8 cellular contexts compared by ENCODE assay signal in the genomic region with DNA sequence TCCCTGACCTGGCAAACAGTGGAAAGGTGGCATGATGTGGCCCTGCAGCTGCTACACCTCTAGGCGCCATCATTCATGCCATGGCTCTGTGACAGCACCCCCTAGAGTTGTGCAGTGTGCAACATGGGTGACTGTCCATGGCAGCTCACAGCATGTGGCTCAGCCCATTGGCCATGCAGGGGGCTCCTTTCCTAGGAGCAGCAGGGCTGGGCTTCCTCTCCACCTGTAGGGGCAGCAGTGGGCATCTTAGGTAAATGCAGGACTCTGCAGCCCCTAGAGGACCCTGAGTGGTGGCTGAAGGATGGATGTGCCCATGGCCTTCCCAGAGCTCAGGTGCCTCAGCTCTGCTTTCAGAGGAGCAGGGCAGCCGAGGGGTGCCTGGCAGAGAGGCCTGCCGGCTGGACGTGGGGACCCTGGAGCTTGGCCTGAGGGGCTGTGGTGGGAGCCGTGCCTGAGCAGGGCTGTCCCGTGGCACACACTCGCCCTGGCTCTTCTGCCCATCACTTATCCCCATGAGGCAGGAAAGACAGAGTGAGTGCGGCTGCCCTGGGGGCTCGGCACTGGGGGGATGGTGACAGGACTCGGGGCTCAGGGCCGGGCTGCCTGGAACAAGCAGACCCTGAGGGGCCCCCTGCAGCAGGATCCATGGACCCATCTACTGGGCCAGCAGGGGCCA. TPM values are rescaled to one million over a fixed set of nuclear protein-coding genes. Genes with fewer than 3 reads are reported as not detected.
DNase-seq lines count a peak whose midpoint lies in the region; ATAC-seq, FAIRE-seq and TF ChIP-seq lines count a peak whose summit lies in the region.

No MANE protein-coding gene starts in this region.

- no peak for TF ChIP-seq POLR2A in K562 (conservative IDR thresholded peaks at IDR 0.05)

- DNase-seq in K562 (ENCODE audit: extremely low read depth in 1 of 4, low spot score in 3 of 4), result peak; percentile 44 to 54 (median 50)
- DNase-seq in NCI-H187 treated with DMSO at 0.1 percent for 48 hours (lab: John Stamatoyannopoulos, UW), result no peak
- DNase-seq in pancreas, result no peak
- DNase-seq in GM13976 (ENCODE audit: low spot score), result no peak

- H3K27ac ChIP-seq in DOHH2 (ENCODE audit: low read depth, low read length) (no peak overlapping the region), K562 (ENCODE audit: extremely low read depth, low read depth, low read length) (no peak overlapping the region), pancreas (no peak overlapping the region)

- H3K36me3 ChIP-seq in DOHH2 (ENCODE audit: control insufficient read depth, low read length), result no peaks in the 10 kb centered on the region
- H3K36me3 ChIP-seq in K562 (ENCODE audit: control insufficient read depth, insufficient read depth, low read length), result no peaks in the 10 kb centered on the region
- no peaks in the 10 kb centered on the region for H3K36me3 ChIP-seq in mucosa of stomach (ENCODE audit: control insufficient read depth, insufficient read depth, low read length)
- no peaks in the 10 kb centered on the region for H3K36me3 ChIP-seq in pancreas

- no peaks in the 10 kb centered on the region for H3K9me2 ChIP-seq in DOHH2 (replicated peaks; ENCODE audit: control insufficient read depth, low read length)

- no peaks in the 10 kb centered on the region for H3K27me3 ChIP-seq in DOHH2 (ENCODE audit: control insufficient read depth, low read length)
- no peaks in the 10 kb centered on the region for H3K27me3 ChIP-seq in K562 (ENCODE audit: control insufficient read depth in 2 of 2, insufficient read depth in 2 of 2, low read length in 2 of 2)
- H3K27me3 ChIP-seq in mucosa of stomach (ENCODE audit: control insufficient read depth, insufficient read depth, low read length), result no peaks in the 10 kb centered on the region
- no peaks in the 10 kb centered on the region for H3K27me3 ChIP-seq in pancreas

- H3K9ac ChIP-seq in K562 (ENCODE audit: insufficient read depth in 1 of 2, low read depth in 2 of 2, low read length in 2 of 2), result peak overlapping the region in 1 of 2 experiments; percentile 17; a peak in 2 of 4 replicates
- H3K9ac ChIP-seq in mucosa of stomach (ENCODE audit: low read length), result peak overlapping the region; percentile 69

- H3K79me2 ChIP-seq in DOHH2 (ENCODE audit: control insufficient read depth, low read length) (no peaks in the 10 kb centered on the region), K562 (ENCODE audit: control insufficient read depth, insufficient read depth, low read length) (peaks cover 3% of the 10 kb centered on the region; the same call in 1 of the 3 replicates)

- BruUV-seq in K562 (replicated peaks; lab: Mats Ljungman, UMichigan), result no TSS peak

- intact Hi-C loops in K562 (cut with micrococcal nuclease) (no loop called here), pancreas (cut with DNase I) (no loop called here)

- in situ Hi-C loops in K562 (cut with MboI), result no loop called here
- in situ Hi-C loops in GM13976 (cut with MboI; ENCODE audit: low sequenced_read_pairs, unreplicated experiment), result no loop called here

- FAIRE-seq in K562 (lab: Jason Lieb, UNC) (no peak), pancreas (lab: Jason Lieb, UNC) (no peak)

- H3K4me2 ChIP-seq in DOHH2 (ENCODE audit: low read length), result no peak overlapping the region
- H3K4me2 ChIP-seq in K562 (ENCODE audit: insufficient read depth, low read length), result no peak overlapping the region

- POLR2A ChIA-PET in K562 (lab: Yijun Ruan, JAX), result interaction anchor here (0.6 to 1.1 kb wide), 2 partner anchors 21 to 91 kb away, joined by 3 read pairs; partner anchors contain the start of gene SIVA1

- H3K9me3 ChIP-seq in DOHH2 (ENCODE audit: control insufficient read depth, insufficient read depth, low read length) (no peaks in the 10 kb centered on the region), K562 (replicated peaks; ENCODE audit: control insufficient read depth, insufficient read depth, low read depth, low read length) (no peaks in the 10 kb centered on the region), mucosa of stomach (ENCODE audit: control insufficient read depth, low read length) (no peaks in the 10 kb centered on the region), pancreas (no peaks in the 10 kb centered on the region)

- ATAC-seq in K562 (peak; percentile 69), HG03135 (IDR thresholded peaks at IDR 0.05; ENCODE audit: unreplicated experiment) (no peak), pancreas (no peak)

- TF ChIP-seq CTCF in DOHH2 (IDR thresholded peaks at IDR 0.05; ENCODE audit: low read depth, low read length, poor library complexity, severe bottlenecking), result peak; percentile 61
- TF ChIP-seq CTCF in K562 (IDR thresholded peaks at IDR 0.05 in 2 of 3, conservative IDR thresholded peaks at IDR 0.05 in 1 of 3; ENCODE audit: insufficient read depth in 2 of 3, low read depth in 1 of 3, low read length in 3 of 3), result peak; percentile 64 to 96 (median 66)
- TF ChIP-seq CTCF in pancreas (IDR thresholded peaks at IDR 0.05), result no peak
- no peak for TF ChIP-seq CTCF in GM13976 (IDR thresholded peaks at IDR 0.05; ENCODE audit: borderline replicate concordance, control extremely low read depth, extremely low read depth, insufficient read depth, missing control alignments)

- CTCF ChIA-PET in K562 (lab: Yijun Ruan, JAX; ENCODE audit: low intra/inter-chr PET ratio), result no interaction called here

- no peaks in the 10 kb centered on the region for H3F3A ChIP-seq in DOHH2 (ENCODE audit: control insufficient read depth, insufficient read depth)

- no peak for TF ChIP-seq EP300 in Ishikawa (IDR thresholded peaks at IDR 0.05; ENCODE audit: borderline replicate concordance)
- no peak for TF ChIP-seq EP300 in K562 (IDR thresholded peaks at IDR 0.05; ENCODE audit: low read length)

- TF ChIP-seq RAD21 in Ishikawa (IDR thresholded peaks at IDR 0.05; ENCODE audit: low read depth) (peak; percentile 17; the same call in 1 of the 2 replicates), K562 (CRISPR knock-in tag; conservative IDR thresholded peaks at IDR 0.05 in 1 of 2, IDR thresholded peaks at IDR 0.05 in 1 of 2) (no peak)

- H4K20me1 ChIP-seq in DOHH2 (ENCODE audit: control insufficient read depth, insufficient read depth, low read depth, low read length) (no peaks in the 10 kb centered on the region), K562 (replicated peaks; ENCODE audit: control insufficient read depth, insufficient read depth, low read length) (no peaks in the 10 kb centered on the region; the same call in 1 of the 2 replicates)

- H3K4me3 ChIP-seq in DOHH2 (ENCODE audit: low read length) (no peak overlapping the region), K562 (no peak overlapping the region), mucosa of stomach (ENCODE audit: low read length) (no peak overlapping the region), pancreas (no peak overlapping the region)

- H2AFZ ChIP-seq in K562 (ENCODE audit: low read depth, low read length), result no peak overlapping the region

- H3K4me1 ChIP-seq in DOHH2 (ENCODE audit: control insufficient read depth, low read length) (no peaks in the 10 kb centered on the region), K562 (replicated peaks in 1 of 2; ENCODE audit: control insufficient read depth in 2 of 2, insufficient read depth in 2 of 2, low read length in 2 of 2) (peaks cover 9 to 89% of the 10 kb centered on the region in 2 experiments), mucosa of stomach (ENCODE audit: control insufficient read depth, insufficient read depth, low read length) (peaks cover 38% of the 10 kb centered on the region), pancreas (no peaks in the 10 kb centered on the region)

- peaks cover 4% of the 10 kb centered on the region for H3K9me1 ChIP-seq in K562 (ENCODE audit: control insufficient read depth, insufficient read depth, low read length)

- 80% methylated on average over 8 of the region's 11 CpGs for WGBS in K562 (ENCODE audit: insufficient coverage, low coverage, missing lambda C conversion rate)
- 94 to 97% methylated on average over 9 to 11 of the region's 11 CpGs for WGBS in pancreas, 2 donors

RNA-seq across cellular contexts. Expression of gene ADSS1, which starts 7.4 kb away (rescaled TPM):
- total RNA-seq in K562 (2011; cell fraction: chromatin; rRNA removed; ENCODE audit: low replicate concordance), result 17.1 and 35.0 TPM in 2 replicates
- total RNA-seq in K562 (2011; cell fraction: nucleolus; rRNA removed), result 12.5 and 17.5 TPM in 2 replicates
- total RNA-seq in K562 (2011; cell fraction: nucleoplasm; rRNA removed), result 16.8 and 20.0 TPM in 2 replicates
- total RNA-seq in K562 (2014; rRNA removed) (4.4 and 5.9 TPM in 2 replicates), K562 (2014; rRNA removed; fragmentation: Illumina TruSeq; extraction: Trizol) (2.0 and 2.2 TPM in 2 replicates), K562 (2015; rRNA removed; fragmentation: Illumina TruSeq; extraction: Trizol) (3.5 and 3.6 TPM in 2 replicates), K562 (2021) (4.2 and 4.9 TPM in 2 replicates), pancreas (1 to 10 TPM; 3.5 to 6.4 (median 5.0) TPM)
- polyA plus RNA-seq in K562 (2011; rRNA removed) (4.2 and 5.2 TPM in 2 replicates), K562 (2014; fragmentation: Illumina TruSeq; extraction: Trizol) (3.9 and 4.3 TPM in 2 replicates), K562 (2014; fragmentation: Nextera tagmentation; extraction: Ambion mirVana) (under 1 TPM; 0.53 to 0.74 TPM), K562 (2014; rRNA removed) (3.6 and 5.3 TPM in 2 replicates), pancreas (1 to 10 TPM; 6.7 to 6.8 TPM)
- 2.7 and 4.0 TPM in 2 replicates for polyA plus RNA-seq in K562 (2011; cell fraction: cytosol; rRNA removed)
- 39.1 and 54.9 TPM in 2 replicates for polyA plus RNA-seq in K562 (2011; cell fraction: nucleus; rRNA removed)
- polyA plus RNA-seq in K562 (2012), result 6.0 and 16.4 TPM in 2 replicates
- 2.6 and 2.7 TPM in 2 replicates for polyA minus RNA-seq in K562 (2011; rRNA and poly(A)+ RNA removed)
- polyA minus RNA-seq in K562 (2011; cell fraction: cytosol; rRNA and poly(A)+ RNA removed), result 1.3 and 1.6 TPM in 2 replicates
- 6.4 and 9.8 TPM in 2 replicates for polyA minus RNA-seq in K562 (2011; cell fraction: nucleus; rRNA and poly(A)+ RNA removed)

RNA-seq across cellular contexts. Expression of gene SIVA1, which starts 21.6 kb away (rescaled TPM):
- 12.2 and 40.0 TPM in 2 replicates for total RNA-seq in K562 (2011; cell fraction: chromatin; rRNA removed; ENCODE audit: low replicate concordance)
- total RNA-seq in K562 (2011; cell fraction: nucleolus; rRNA removed), result 43.4 and 62.2 TPM in 2 replicates
- 31.2 and 34.7 TPM in 2 replicates for total RNA-seq in K562 (2011; cell fraction: nucleoplasm; rRNA removed)
- 186 and 216 TPM in 2 replicates for total RNA-seq in K562 (2014; rRNA removed)
- 4.8 and 6.1 TPM in 2 replicates for total RNA-seq in K562 (2014; rRNA removed; fragmentation: Illumina TruSeq; extraction: Trizol)
- 55.9 and 57.8 TPM in 2 replicates for total RNA-seq in K562 (2015; rRNA removed; fragmentation: Illumina TruSeq; extraction: Trizol)
- 111 and 113 TPM in 2 replicates for total RNA-seq in K562 (2021)
- polyA plus RNA-seq in K562 (2011; rRNA removed), result 54.2 and 66.2 TPM in 2 replicates
- 115 and 354 TPM in 2 replicates for polyA plus RNA-seq in K562 (2011; cell fraction: cytosol; rRNA removed)
- polyA plus RNA-seq in K562 (2011; cell fraction: nucleus; rRNA removed), result 75.6 and 121 TPM in 2 replicates
- 69.5 and 80.9 TPM in 2 replicates for polyA plus RNA-seq in K562 (2012)
- polyA plus RNA-seq in K562 (2014; fragmentation: Illumina TruSeq; extraction: Trizol), result 7.8 and 43.9 TPM in 2 replicates
- 10 to 100 TPM in 1 of 2 experiments, 1 to 10 TPM in 1; 4.2 to 20.6 TPM for polyA plus RNA-seq in K562 (2014; fragmentation: Nextera tagmentation; extraction: Ambion mirVana)
- 138 and 148 TPM in 2 replicates for polyA plus RNA-seq in K562 (2014; rRNA removed)
- polyA minus RNA-seq in K562 (2011; rRNA and poly(A)+ RNA removed), result 6.6 and 10.6 TPM in 2 replicates
- polyA minus RNA-seq in K562 (2011; cell fraction: cytosol; rRNA and poly(A)+ RNA removed), result 31.0 and 34.2 TPM in 2 replicates
- 16.2 and 20.1 TPM in 2 replicates for polyA minus RNA-seq in K562 (2011; cell fraction: nucleus; rRNA and poly(A)+ RNA removed)
- total RNA-seq in pancreas, result 10 to 100 TPM; 29.1 to 54.6 (median 38.8) TPM
- 100 to 1,000 TPM in 1 of 2 donors, 10 to 100 TPM in 1; 76.3 to 136 TPM for polyA plus RNA-seq in pancreas

RNA-seq across cellular contexts. Expression of gene INF2, which starts 42.0 kb away (rescaled TPM):
- total RNA-seq in K562 (2011; cell fraction: chromatin; rRNA removed; ENCODE audit: low replicate concordance), result 30.6 and 91.0 TPM in 2 replicates
- total RNA-seq in K562 (2011; cell fraction: nucleolus; rRNA removed), result 44.5 and 47.5 TPM in 2 replicates
- 33.6 and 37.9 TPM in 2 replicates for total RNA-seq in K562 (2011; cell fraction: nucleoplasm; rRNA removed)
- 24.9 and 28.8 TPM in 2 replicates for total RNA-seq in K562 (2014; rRNA removed)
- 2.8 and 4.4 TPM in 2 replicates for total RNA-seq in K562 (2014; rRNA removed; fragmentation: Illumina TruSeq; extraction: Trizol)
- 7.8 and 8.7 TPM in 2 replicates for total RNA-seq in K562 (2015; rRNA removed; fragmentation: Illumina TruSeq; extraction: Trizol)
- total RNA-seq in K562 (2021), result 30.7 and 31.3 TPM in 2 replicates
- polyA plus RNA-seq in K562 (2011; rRNA removed), result 8.3 and 13.8 TPM in 2 replicates
- polyA plus RNA-seq in K562 (2011; cell fraction: cytosol; rRNA removed), result 13.6 and 29.1 TPM in 2 replicates
- polyA plus RNA-seq in K562 (2011; cell fraction: nucleus; rRNA removed), result 35.1 and 63.6 TPM in 2 replicates
- polyA plus RNA-seq in K562 (2012), result 15.0 and 19.9 TPM in 2 replicates
- 7.2 and 12.4 TPM in 2 replicates for polyA plus RNA-seq in K562 (2014; fragmentation: Illumina TruSeq; extraction: Trizol)
- 1 to 10 TPM in 1 of 2 experiments, under 1 TPM in 1; 0.56 to 1.4 TPM for polyA plus RNA-seq in K562 (2014; fragmentation: Nextera tagmentation; extraction: Ambion mirVana)
- 26.2 and 28.2 TPM in 2 replicates for polyA plus RNA-seq in K562 (2014; rRNA removed)
- polyA minus RNA-seq in K562 (2011; rRNA and poly(A)+ RNA removed), result 3.5 and 6.1 TPM in 2 replicates
- 8.0 and 13.7 TPM in 2 replicates for polyA minus RNA-seq in K562 (2011; cell fraction: cytosol; rRNA and poly(A)+ RNA removed)
- polyA minus RNA-seq in K562 (2011; cell fraction: nucleus; rRNA and poly(A)+ RNA removed), result 9.4 and 12.0 TPM in 2 replicates
- 10 to 100 TPM; 20.4 to 41.1 (median 23.0) TPM for total RNA-seq in pancreas
- polyA plus RNA-seq in pancreas, result 10 to 100 TPM; 79.5 to 80.8 TPM

Comparison
In these comparisons a context has a peak if more than half of its experiments do, and no peak if none do; other contexts are left out.
1. CTCF ChIP-seq: peak in DOHH2 (single experiment) and K562 (3 of 3); none in pancreas (0 of 4) and GM13976 (single experiment).
2. DNase-seq: peak in K562 (4 of 4); none in NCI-H187 treated with DMSO at 0.1 percent for 48 hours (single experiment), pancreas (0 of 6) and GM13976 (single experiment).